Comparison of ENCODE assay signal across 14 cellular contexts in genomic region chr2:120264995-120265394, GRCh38. TPM values are rescaled to one million over a fixed set of nuclear protein-coding genes. Genes with fewer than 3 reads are reported as not detected.
A peak's percentile ranks its signal among the peaks of the same experiment; 100 is the strongest.
DNase-seq lines count a peak whose midpoint lies in the region; ATAC-seq and TF ChIP-seq lines count a peak whose summit lies in the region.
"Had no signal": no experiment of that assay in that cellular context is flagged by ENCODE, and none has a peak within 500 bp of the region (broad histone marks: within the 10 kb centered on the region; RNA-seq: fewer than 3 reads in every experiment).

No MANE protein-coding gene starts in this region.

- peaks cover 6 to 9% of the 10 kb centered on the region in 2 experiments for H3K4me1 ChIP-seq in trophoblast cell (ENCODE audit: control insufficient read depth in 1 of 2, insufficient read depth in 2 of 2, low read length in 2 of 2)

- H3K27ac ChIP-seq in trophoblast cell (ENCODE audit: low read depth, low read length): no peak overlapping the region
- H3K27ac ChIP-seq: foreskin keratinocyte, thyroid gland had no signal

- no peak overlapping the region for H4K8ac ChIP-seq in trophoblast cell (ENCODE audit: low read depth, low read length)

- no peaks in the 10 kb centered on the region for H3K79me2 ChIP-seq in trophoblast cell (ENCODE audit: control insufficient read depth, insufficient read depth, low read length, poor library complexity)

- H2AFZ ChIP-seq in trophoblast cell (ENCODE audit: insufficient read depth, low read length, poor library complexity): no peak overlapping the region

- TF ChIP-seq CTCF in type B pancreatic cell (conservative IDR thresholded peaks at IDR 0.05): no peak
- TF ChIP-seq CTCF in GM10266 (IDR thresholded peaks at IDR 0.05; ENCODE audit: control insufficient read depth, insufficient read depth, low read depth, missing control alignments): no peak

- no peak overlapping the region for H3K4me3 ChIP-seq in trophoblast cell (ENCODE audit: low read depth, low read length)
- H3K4me3 ChIP-seq: thyroid gland had no signal

- no peak overlapping the region for H3K18ac ChIP-seq in trophoblast cell (ENCODE audit: low read length)

- no peaks in the 10 kb centered on the region for H3K27me3 Mint-ChIP-seq in activated T-helper 17 cell treated with anti-CD3 and anti-CD28 coated beads, Interleukin-2, amount 50 U/mL, for 72 hours
- H3K27me3 Mint-ChIP-seq in type B pancreatic cell: no peaks in the 10 kb centered on the region

- no peaks in the 10 kb centered on the region for H3K9me3 Mint-ChIP-seq in activated T-helper 17 cell treated with anti-CD3 and anti-CD28 coated beads, Interleukin-2, amount 50 U/mL, for 72 hours
- H3K9me3 Mint-ChIP-seq in type B pancreatic cell: no peaks in the 10 kb centered on the region

- no peak overlapping the region for H3K4me2 ChIP-seq in trophoblast cell (ENCODE audit: low read length)

- ATAC-seq in HG02884 (IDR thresholded peaks at IDR 0.05; ENCODE audit: unreplicated experiment): peak; percentile 56
- ATAC-seq in activated T-helper 17 cell treated with anti-CD3 and anti-CD28 coated beads, Interleukin-2, amount 50 U/mL, for 72 hours (replicated peaks): no peak
- ATAC-seq: foreskin keratinocyte had no signal

- H3K4ac ChIP-seq in trophoblast cell (ENCODE audit: low read depth, low read length): no peak overlapping the region

- H4K91ac ChIP-seq in trophoblast cell (ENCODE audit: low read depth, low read length): no peak overlapping the region

- H2BK12ac ChIP-seq in trophoblast cell (ENCODE audit: low read length): no peak overlapping the region

- no peak overlapping the region for H3K9ac ChIP-seq in trophoblast cell (ENCODE audit: low read length)

- H3K36me3 ChIP-seq in trophoblast cell (ENCODE audit: control insufficient read depth in 1 of 2, insufficient read depth in 2 of 2, low read length in 2 of 2): peaks cover 3% of the 10 kb centered on the region in 2 experiments
- H3K36me3 ChIP-seq: thyroid gland had no signal

- no peak overlapping the region for H2AK5ac ChIP-seq in trophoblast cell (ENCODE audit: low read length)

- H3K27me3 ChIP-seq in trophoblast cell (ENCODE audit: insufficient read depth, low read length): no peaks in the 10 kb centered on the region
- H3K27me3 ChIP-seq: foreskin keratinocyte, thyroid gland had no signal

- peak overlapping the region; percentile 39 for H3K27ac Mint-ChIP-seq in activated T-helper 17 cell treated with anti-CD3 and anti-CD28 coated beads, Interleukin-2, amount 50 U/mL, for 72 hours
- H3K27ac Mint-ChIP-seq in type B pancreatic cell: no peak overlapping the region

- no peak overlapping the region for H3K23ac ChIP-seq in trophoblast cell (ENCODE audit: low read length)

- H2BK5ac ChIP-seq in trophoblast cell (ENCODE audit: low read depth, low read length, poor library complexity): no peak overlapping the region

- H4K12ac ChIP-seq in trophoblast cell (ENCODE audit: low read depth, low read length): no peak overlapping the region

- DNase-seq in NCI-H345 (lab: John Stamatoyannopoulos, UW): peak; percentile 13
- DNase-seq in NCI-H345 treated with DMSO at 0.1 percent for 48 hours (lab: John Stamatoyannopoulos, UW; ENCODE audit: unreplicated experiment): no peak
- peak; percentile 83 to 89 for DNase-seq in trophoblast cell
- no peak for DNase-seq in middle frontal gyrus (ENCODE audit: extremely low spot score, low spot score)
- DNase-seq in type B pancreatic cell (ENCODE audit: extremely low spot score, unreplicated experiment): no peak
- DNase-seq in GM10266 (ENCODE audit: extremely low spot score): no peak
- DNase-seq: cortex of kidney, foreskin keratinocyte, IMR-90, islet precursor cell, NCI-H2029, thyroid gland had no signal

- peaks cover 18% of the 10 kb centered on the region for H3K4me1 Mint-ChIP-seq in activated T-helper 17 cell treated with anti-CD3 and anti-CD28 coated beads, Interleukin-2, amount 50 U/mL, for 72 hours
- H3K4me1 Mint-ChIP-seq in type B pancreatic cell (ENCODE audit: unreplicated experiment): no peaks in the 10 kb centered on the region

- H3K79me1 ChIP-seq in trophoblast cell (ENCODE audit: low read length): no peaks in the 10 kb centered on the region

- no peak overlapping the region for H2BK120ac ChIP-seq in trophoblast cell (ENCODE audit: insufficient read depth, low read length, poor library complexity)

- H3K9me3 ChIP-seq in trophoblast cell (ENCODE audit: insufficient read depth, low read depth, low read length): peaks cover 4% of the 10 kb centered on the region
- H3K9me3 ChIP-seq: thyroid gland had no signal

- no peak overlapping the region for H3K4me3 Mint-ChIP-seq in activated T-helper 17 cell treated with anti-CD3 and anti-CD28 coated beads, Interleukin-2, amount 50 U/mL, for 72 hours
- no peak overlapping the region for H3K4me3 Mint-ChIP-seq in type B pancreatic cell

- no peak overlapping the region for H3K14ac ChIP-seq in trophoblast cell (ENCODE audit: low read length)

- H3K36me3 Mint-ChIP-seq in activated T-helper 17 cell treated with anti-CD3 and anti-CD28 coated beads, Interleukin-2, amount 50 U/mL, for 72 hours (ENCODE audit: low read depth): peaks cover 28% of the 10 kb centered on the region
- peaks cover 15% of the 10 kb centered on the region for H3K36me3 Mint-ChIP-seq in type B pancreatic cell

- no CpG with 5 or more reads among the region's 12 CpGs for WGBS in trophoblast cell (ENCODE audit: extremely low coverage, insufficient coverage, insufficient read length)

RNA-seq across cellular contexts. Expression of gene RALB, which starts 12.3 kb away (rescaled TPM):
- 10 to 100 TPM; 77.4 to 91.9 TPM for total RNA-seq in activated T-helper 17 cell treated with anti-CD3 and anti-CD28 coated beads, Interleukin-2, amount 50 U/mL, for 72 hours
- 61.1 and 61.5 TPM in 2 replicates for polyA plus RNA-seq in trophoblast cell (2013)
- 40.4 and 48.1 TPM in 2 replicates for total RNA-seq in type B pancreatic cell (ENCODE audit: low replicate concordance)

RNA-seq across cellular contexts. Expression of gene TMEM185B, which starts 41.8 kb away (rescaled TPM):
- 10 to 100 TPM; 28.0 to 31.2 TPM for total RNA-seq in activated T-helper 17 cell treated with anti-CD3 and anti-CD28 coated beads, Interleukin-2, amount 50 U/mL, for 72 hours
- polyA plus RNA-seq in trophoblast cell (2013): 10.6 and 10.8 TPM in 2 replicates
- 23.0 and 27.2 TPM in 2 replicates for total RNA-seq in type B pancreatic cell (ENCODE audit: low replicate concordance)

Comparison
In these comparisons a context has a peak if more than half of its experiments do, and no peak if none do; other contexts are left out.
1. DNase-seq: peak in NCI-H345 (single experiment) and trophoblast cell (2 of 2); none in NCI-H345 treated with DMSO at 0.1 percent for 48 hours (single experiment), middle frontal gyrus (single experiment), type B pancreatic cell (single experiment) and GM10266 (single experiment).